In the genomic region with DNA sequence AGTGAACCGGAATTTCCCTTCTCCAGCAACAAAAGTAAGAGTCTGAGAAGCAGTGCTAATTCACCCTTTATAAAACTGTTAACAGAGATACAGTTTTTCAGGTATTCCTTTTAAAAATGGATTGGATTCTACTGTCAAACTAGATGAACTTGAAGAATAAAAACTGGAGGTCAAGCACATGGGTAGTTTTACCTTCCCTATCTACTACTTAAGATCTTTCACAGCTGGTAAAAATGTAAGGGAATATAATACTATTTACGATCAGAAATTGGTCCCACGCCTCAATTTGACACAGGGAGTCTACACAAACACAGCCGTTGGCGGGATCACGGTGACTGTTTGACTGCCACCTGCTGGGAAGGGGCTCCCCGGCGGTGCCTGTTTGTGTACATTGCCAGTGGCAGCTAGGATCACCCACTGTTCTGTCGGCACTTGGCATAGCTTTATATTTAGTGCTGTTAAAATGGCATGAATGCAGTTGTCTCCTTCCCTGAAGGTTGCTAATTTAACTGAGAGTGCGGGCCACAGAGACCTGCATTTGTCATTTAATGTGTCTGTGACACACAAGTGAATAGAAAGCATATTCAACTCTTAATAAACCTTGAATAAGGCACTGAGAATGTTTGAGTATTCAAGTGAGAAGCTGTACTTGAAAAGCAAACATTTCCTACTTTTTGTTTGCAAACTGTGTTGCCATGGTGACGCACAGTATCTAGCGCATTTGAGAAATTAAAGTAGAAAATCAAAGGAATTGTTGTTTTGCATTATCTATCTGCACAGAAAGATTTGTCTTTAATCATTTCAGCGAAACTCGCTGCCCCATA, we compare ENCODE assay signal across 11 cellular contexts. TPM values are rescaled to one million over a fixed set of nuclear protein-coding genes. Genes with fewer than 3 reads are reported as not detected.
DNase-seq lines count a peak whose midpoint lies in the region; ATAC-seq and TF ChIP-seq lines count a peak whose summit lies in the region.
"Had no signal": no experiment of that assay in that cellular context is flagged by ENCODE, and none has a peak within 500 bp of the region (broad histone marks: within the 10 kb centered on the region; RNA-seq: fewer than 3 reads in every experiment).

No MANE protein-coding gene starts in this region.

- intact Hi-C loops in CD4-positive, alpha-beta memory T cell (cut with micrococcal nuclease), result no loop called here

- no peaks in the 10 kb centered on the region for H4K20me1 ChIP-seq in fibroblast of lung (ENCODE audit: control insufficient read depth, extremely low read depth, insufficient read depth, low read length)

- peak; percentile 21 to 35 for TF ChIP-seq CTCF in fibroblast of lung (conservative IDR thresholded peaks at IDR 0.05 in 1 of 2, IDR thresholded peaks at IDR 0.05 in 1 of 2; ENCODE audit: low read depth in 1 of 2, low read length in 2 of 2)

- no peak overlapping the region for H2AFZ ChIP-seq in fibroblast of lung (ENCODE audit: low read length)

- no peaks in the 10 kb centered on the region for H3K9me3 ChIP-seq in fibroblast of lung (ENCODE audit: control insufficient read depth, insufficient read depth, low read depth, low read length)
- no peaks in the 10 kb centered on the region for H3K9me3 ChIP-seq in CD4-positive, alpha-beta memory T cell (ENCODE audit: control insufficient read depth in 1 of 2, low read length in 2 of 2)

- peaks cover 5% of the 10 kb centered on the region for H3K36me3 ChIP-seq in fibroblast of lung (ENCODE audit: control insufficient read depth, insufficient read depth, low read length)
- peaks cover 18% of the 10 kb centered on the region for H3K36me3 ChIP-seq in CD4-positive, alpha-beta memory T cell (ENCODE audit: insufficient read depth, low read length)

- H3K9ac ChIP-seq in fibroblast of lung (ENCODE audit: insufficient read depth, low read length), result no peak overlapping the region

- DNase-seq in NCI-H1436 (lab: John Stamatoyannopoulos, UW) (peak; percentile 40), NCI-H1436 treated with DMSO at 0.1 percent for 48 hours (lab: John Stamatoyannopoulos, UW) (no peak), NCI-H2227 (lab: John Stamatoyannopoulos, UW; ENCODE audit: unreplicated experiment) (peak; percentile 84), fibroblast of lung (ENCODE audit: low read depth in 2 of 2) (peak in 1 of 2 donors; percentile 19), retina (peak; percentile 47)
- DNase-seq in CD4-positive, alpha-beta memory T cell, result no peak

- H3K27me3 ChIP-seq in fibroblast of lung (ENCODE audit: control insufficient read depth, insufficient read depth, low read length), result no peaks in the 10 kb centered on the region
- H3K27me3 ChIP-seq in CD4-positive, alpha-beta memory T cell (ENCODE audit: insufficient read depth, low read length), result no peaks in the 10 kb centered on the region

- POLR2A ChIA-PET in CD4-positive, alpha-beta memory T cell (lab: Charles Lee; ENCODE audit: partially characterized antibody), result no interaction called here

- ATAC-seq in HG03521 (IDR thresholded peaks at IDR 0.05; ENCODE audit: unreplicated experiment), result no peak
- no peak for ATAC-seq in GM21723 (IDR thresholded peaks at IDR 0.05; ENCODE audit: unreplicated experiment)

- CTCF ChIA-PET in CD4-positive, alpha-beta memory T cell (lab: Charles Lee; ENCODE audit: partially characterized antibody), result no interaction called here

- no peak overlapping the region for H3K4me3 ChIP-seq in fibroblast of lung (replicated peaks in 1 of 4; ENCODE audit: control extremely low read depth in 1 of 4, insufficient read depth in 1 of 4, low read depth in 3 of 4, low read length in 4 of 4)
- H3K4me3 ChIP-seq in CD4-positive, alpha-beta memory T cell (ENCODE audit: low read length in 2 of 2), result no peak overlapping the region

- H3K27ac Mint-ChIP-seq in CD4-positive, alpha-beta memory T cell, result no peak overlapping the region

- H3K27ac ChIP-seq in fibroblast of lung (ENCODE audit: insufficient read depth, low read length), result peak overlapping the region; percentile 23
- H3K27ac ChIP-seq in CD4-positive, alpha-beta memory T cell (ENCODE audit: low read depth, low read length), result no peak overlapping the region

- peaks cover 46 to 68% of the 10 kb centered on the region in 2 donors for H3K36me3 Mint-ChIP-seq in CD4-positive, alpha-beta memory T cell

- no peaks in the 10 kb centered on the region for H3K4me1 Mint-ChIP-seq in CD4-positive, alpha-beta memory T cell

- no peaks in the 10 kb centered on the region for H3K79me2 ChIP-seq in fibroblast of lung (ENCODE audit: control insufficient read depth, insufficient read depth, low read length)

- H3K4me2 ChIP-seq in fibroblast of lung (ENCODE audit: extremely low read depth, insufficient read depth, low read length), result no peak overlapping the region

- H3K27me3 Mint-ChIP-seq in CD4-positive, alpha-beta memory T cell, result no peaks in the 10 kb centered on the region

- no peak overlapping the region for H3K4me3 Mint-ChIP-seq in CD4-positive, alpha-beta memory T cell

- H3K9me3 Mint-ChIP-seq in CD4-positive, alpha-beta memory T cell, result no peaks in the 10 kb centered on the region

- H3K4me1 ChIP-seq in fibroblast of lung (ENCODE audit: control insufficient read depth, extremely low read depth, insufficient read depth, low read length), result no peaks in the 10 kb centered on the region
- no peaks in the 10 kb centered on the region for H3K4me1 ChIP-seq in CD4-positive, alpha-beta memory T cell (ENCODE audit: insufficient read depth, low read length)

RNA-seq across cellular contexts. Expression of gene ABCG8, which starts 59.6 kb away (rescaled TPM):
- not detected in 2 replicates for total RNA-seq in fibroblast of lung
- polyA plus RNA-seq in fibroblast of lung, result not detected in 2 replicates
- polyA plus RNA-seq in fibroblast of lung (2012), result not detected in 2 replicates
- polyA minus RNA-seq in fibroblast of lung (ENCODE audit: low replicate concordance), result 0.12 TPM in 1 of 2 replicates, not detected in the other
- total RNA-seq in CD4-positive, alpha-beta memory T cell, result not detected
- polyA plus RNA-seq in CD4-positive, alpha-beta memory T cell, result under 1 TPM in 1 of 2 donors, not detected in 1; 0.10 TPM
- total RNA-seq: glomerular endothelial cell, urinary bladder had no signal

RNA-seq across cellular contexts. Expression of gene ABCG5, which starts 59.7 kb away (rescaled TPM):
- not detected in 2 replicates for total RNA-seq in fibroblast of lung
- polyA plus RNA-seq in fibroblast of lung, result not detected in 2 replicates
- not detected in 2 replicates for polyA plus RNA-seq in fibroblast of lung (2012)
- not detected in 2 replicates for polyA minus RNA-seq in fibroblast of lung (ENCODE audit: low replicate concordance)
- not detected for total RNA-seq in CD4-positive, alpha-beta memory T cell
- polyA plus RNA-seq in CD4-positive, alpha-beta memory T cell, result not detected
- total RNA-seq: glomerular endothelial cell, skeletal muscle tissue, urinary bladder had no signal
- polyA plus RNA-seq: urinary bladder had no signal

Comparison
In these comparisons a context has a peak if more than half of its experiments do, and no peak if none do; other contexts are left out.
1. DNase-seq: peak in NCI-H1436 (single experiment), NCI-H2227 (single experiment) and retina (single experiment); none in NCI-H1436 treated with DMSO at 0.1 percent for 48 hours (single experiment) and CD4-positive, alpha-beta memory T cell (0 of 5).